ENCODE assay signal across 13 cellular contexts in the genomic region with DNA sequence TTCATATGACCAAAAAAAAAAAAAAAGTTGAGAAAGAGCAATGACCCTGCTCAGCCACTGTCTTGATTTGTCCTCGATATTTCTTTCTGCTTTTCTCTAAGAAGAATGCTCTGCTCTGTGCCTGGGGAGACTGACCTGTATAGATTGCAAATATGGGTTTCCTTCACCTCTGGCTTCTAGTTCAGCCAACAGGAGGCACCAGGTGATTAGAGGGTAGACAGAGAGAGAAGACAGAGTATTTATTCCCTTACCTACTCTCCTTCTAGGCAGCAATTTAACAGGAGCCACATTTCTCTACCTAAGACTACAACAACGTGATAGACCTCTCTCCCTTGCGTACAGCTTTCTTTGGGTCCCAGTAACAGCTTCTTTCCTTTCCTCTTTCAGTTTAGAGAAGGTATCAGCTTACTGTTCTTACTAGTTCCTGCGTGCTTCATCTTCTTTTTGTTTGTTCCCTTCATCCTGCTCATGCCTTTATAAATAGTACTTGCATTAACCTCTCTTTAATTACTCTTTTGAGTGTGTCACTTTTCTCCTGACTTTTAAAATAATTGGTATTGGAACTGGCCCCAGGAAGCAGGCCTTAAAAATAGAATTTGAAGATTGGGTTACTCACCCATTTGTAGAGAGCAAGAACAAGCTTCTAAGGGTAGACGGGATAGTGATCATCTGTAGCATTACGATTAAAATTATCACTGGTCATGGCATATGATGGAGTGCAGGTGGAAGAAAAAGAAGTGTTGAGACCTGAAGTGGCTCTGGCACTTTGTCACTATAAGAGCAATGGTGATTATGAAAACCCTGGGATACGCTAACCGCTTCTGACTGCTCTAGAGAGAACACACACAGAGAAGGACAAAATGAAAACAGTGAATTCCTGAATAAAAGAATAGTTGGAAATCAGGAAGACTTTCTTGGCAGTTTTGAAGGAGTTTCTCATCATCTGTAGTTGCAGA.
"Had no signal": no experiment of that assay in that cellular context is flagged by ENCODE, and none has a peak within 500 bp of the region (broad histone marks: within the 10 kb centered on the region; RNA-seq: fewer than 3 reads in every experiment).

No MANE protein-coding gene starts in this region.

- H3K4me3 ChIP-seq: esophagus muscularis mucosa had no signal

- H3K9me3 Mint-ChIP-seq: activated CD8-positive, alpha-beta T cell treated with anti-CD3 and anti-CD28 coated beads for 36 hours had no signal

- ATAC-seq: activated CD4-positive, alpha-beta T cell treated with anti-CD3 and anti-CD28 coated beads for 36 hours; activated CD8-positive, alpha-beta T cell treated with anti-CD3 and anti-CD28 coated beads for 36 hours; activated T-cell treated with anti-CD3 and anti-CD28 coated beads, Interleukin-2, amount 50 U/mL, for 72 hours had no signal

- H3K4me3 Mint-ChIP-seq: activated CD4-positive, alpha-beta T cell treated with anti-CD3 and anti-CD28 coated beads for 36 hours; activated CD8-positive, alpha-beta T cell treated with anti-CD3 and anti-CD28 coated beads for 36 hours; activated naive CD8-positive, alpha-beta T cell treated with anti-CD3 and anti-CD28 coated beads, Interleukin-2, amount 10 ng/mL, durations not matched to agents 7 days and 5 days; activated T-cell treated with anti-CD3 and anti-CD28 coated beads, Interleukin-2, amount 50 U/mL, for 72 hours had no signal

- H3K27ac Mint-ChIP-seq: activated CD4-positive, alpha-beta T cell treated with anti-CD3 and anti-CD28 coated beads for 36 hours; activated CD8-positive, alpha-beta T cell treated with anti-CD3 and anti-CD28 coated beads for 36 hours; activated naive CD8-positive, alpha-beta T cell treated with anti-CD3 and anti-CD28 coated beads, Interleukin-2, amount 10 ng/mL, durations not matched to agents 7 days and 5 days; activated T-cell treated with anti-CD3 and anti-CD28 coated beads, Interleukin-2, amount 50 U/mL, for 72 hours had no signal

- H3K4me1 Mint-ChIP-seq: activated CD4-positive, alpha-beta T cell treated with anti-CD3 and anti-CD28 coated beads for 36 hours; activated naive CD8-positive, alpha-beta T cell treated with anti-CD3 and anti-CD28 coated beads, Interleukin-2, amount 10 ng/mL, durations not matched to agents 7 days and 5 days had no signal

- H3K27ac ChIP-seq: esophagus muscularis mucosa had no signal

- H3K9me3 ChIP-seq: esophagus muscularis mucosa had no signal

- H3K36me3 Mint-ChIP-seq: activated naive CD8-positive, alpha-beta T cell treated with anti-CD3 and anti-CD28 coated beads, Interleukin-2, amount 10 ng/mL, durations not matched to agents 7 days and 5 days had no signal

- H3K4me1 ChIP-seq: esophagus muscularis mucosa had no signal

- DNase-seq: activated CD4-positive, alpha-beta T cell treated with anti-CD3 and anti-CD28 coated beads for 36 hours; activated CD8-positive, alpha-beta memory T cell treated with anti-CD3 and anti-CD28 coated beads, Interleukin-2, amount 50 U/mL, for 4 hours; activated CD8-positive, alpha-beta T cell treated with anti-CD3 and anti-CD28 coated beads for 36 hours; activated gamma-delta T cell treated with Interleukin-2 at 50 U/mL for 16 hours; activated naive CD8-positive, alpha-beta T cell treated with anti-CD3 and anti-CD28 coated beads, Interleukin-2, amount 10 ng/mL, durations not matched to agents 7 days and 5 days; activated T-cell treated with anti-CD3 and anti-CD28 coated beads, Interleukin-2, amount 50 U/mL, for 72 hours; anterior cingulate cortex; islet precursor cell; stimulated activated CD4-positive, alpha-beta T cell treated with anti-CD3 and anti-CD28 coated beads, Interleukin-2, amount 100 ng/mL, for 48 hours; stimulated activated naive CD4-positive, alpha-beta T cell treated with Interleukin-2 at 50 U/mL for 16 hours; T1000; trophoblast cell had no signal

- H3K36me3 ChIP-seq: esophagus muscularis mucosa had no signal
